Comparison of ENCODE assay signal across 1 cellular context in genomic region chr1:185734929-185735666, GRCh38.
TF ChIP-seq lines count a peak whose summit lies in the region.

No MANE protein-coding gene starts in this region.

TF ChIP-seq in HepG2, 621 proteins besides CTCF, POLR2A, EP300 and RAD21 (continued from another document):
- TF ChIP-seq ZNF431 (CRISPR knock-in tag; IDR thresholded peaks at IDR 0.05; ENCODE audit: borderline replicate concordance, low read depth) = no peak
- no peak for TF ChIP-seq POGZ (CRISPR knock-in tag; IDR thresholded peaks at IDR 0.05)
- no peak for TF ChIP-seq GATAD2A (CRISPR knock-in tag; IDR thresholded peaks at IDR 0.05)
- TF ChIP-seq TCF12 (IDR thresholded peaks at IDR 0.05) = no peak
- TF ChIP-seq TCF12 (CRISPR knock-in tag; IDR thresholded peaks at IDR 0.05) = no peak
- TF ChIP-seq TGIF2 (CRISPR knock-in tag; IDR thresholded peaks at IDR 0.05) = no peak
- no peak for TF ChIP-seq POLR2AphosphoS2 (IDR thresholded peaks at IDR 0.05; ENCODE audit: low read depth, low read length)
- TF ChIP-seq ZNF543 (CRISPR knock-in tag; IDR thresholded peaks at IDR 0.05) = no peak
TF ChIP-seq in HepG2: peak in this region for 0.
